In the genomic region with DNA sequence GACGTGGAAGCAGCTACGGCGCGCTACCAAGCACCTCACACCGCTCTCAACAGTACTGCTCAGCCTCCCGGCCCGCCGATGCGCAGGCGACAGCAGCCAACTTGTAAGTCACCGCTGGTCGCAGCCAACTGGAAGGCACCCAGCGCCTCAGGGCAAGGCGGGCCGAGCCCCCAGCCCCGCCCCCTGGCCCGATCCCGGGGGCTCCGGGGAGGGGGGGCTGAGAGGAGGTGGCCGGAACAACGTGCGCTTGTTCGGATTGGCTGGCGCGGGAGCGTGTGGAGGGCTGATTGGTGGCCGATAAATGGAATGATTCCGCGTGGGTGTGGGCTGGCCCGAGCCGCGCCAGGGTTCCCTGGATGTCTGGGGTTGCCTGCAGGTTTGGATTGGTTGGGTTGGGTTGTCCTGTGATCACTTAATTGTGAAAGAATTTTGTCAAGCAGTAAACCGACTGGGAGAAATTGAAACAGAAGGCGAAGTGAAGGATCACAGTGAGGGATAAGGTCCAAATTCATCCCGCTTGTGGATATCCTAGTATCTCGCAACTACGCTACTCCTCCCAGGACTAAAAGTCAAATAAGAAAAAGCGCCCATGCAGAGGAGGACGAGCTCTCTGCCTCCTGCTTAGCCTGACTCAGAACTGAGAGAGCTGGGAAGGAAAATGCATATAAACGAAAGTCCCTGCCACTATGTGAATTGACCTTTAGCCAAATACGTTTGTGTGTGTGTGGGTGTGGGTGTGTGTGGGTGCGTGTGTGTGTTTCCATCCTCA, we compare ENCODE assay signal across 1 cellular context.
TF ChIP-seq lines count a peak whose summit lies in the region.

A gene with protein sequence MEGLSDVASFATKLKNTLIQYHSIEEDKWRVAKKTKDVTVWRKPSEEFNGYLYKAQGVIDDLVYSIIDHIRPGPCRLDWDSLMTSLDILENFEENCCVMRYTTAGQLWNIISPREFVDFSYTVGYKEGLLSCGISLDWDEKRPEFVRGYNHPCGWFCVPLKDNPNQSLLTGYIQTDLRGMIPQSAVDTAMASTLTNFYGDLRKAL (minus strand): TSS at position 130 of the 769 bp plus-strand sequence. CDS start 5,102 bp downstream, outside the sequence.

TF ChIP-seq in liver, 16 proteins besides CTCF, POLR2A, EP300 and RAD21 (continued from another document):
- peak; percentile 92 to 98 for TF ChIP-seq EGR1 (IDR thresholded peaks at IDR 0.05; ENCODE audit: low read depth in 2 of 2)
- peak; percentile 70 for TF ChIP-seq YY1 (IDR thresholded peaks at IDR 0.05)
- TF ChIP-seq NR2F2 (IDR thresholded peaks at IDR 0.05) = peak; percentile 32
TF ChIP-seq in liver: peak in this region for 12.
